Comparison of ENCODE assay signal across 8 cellular contexts in the genomic region with DNA sequence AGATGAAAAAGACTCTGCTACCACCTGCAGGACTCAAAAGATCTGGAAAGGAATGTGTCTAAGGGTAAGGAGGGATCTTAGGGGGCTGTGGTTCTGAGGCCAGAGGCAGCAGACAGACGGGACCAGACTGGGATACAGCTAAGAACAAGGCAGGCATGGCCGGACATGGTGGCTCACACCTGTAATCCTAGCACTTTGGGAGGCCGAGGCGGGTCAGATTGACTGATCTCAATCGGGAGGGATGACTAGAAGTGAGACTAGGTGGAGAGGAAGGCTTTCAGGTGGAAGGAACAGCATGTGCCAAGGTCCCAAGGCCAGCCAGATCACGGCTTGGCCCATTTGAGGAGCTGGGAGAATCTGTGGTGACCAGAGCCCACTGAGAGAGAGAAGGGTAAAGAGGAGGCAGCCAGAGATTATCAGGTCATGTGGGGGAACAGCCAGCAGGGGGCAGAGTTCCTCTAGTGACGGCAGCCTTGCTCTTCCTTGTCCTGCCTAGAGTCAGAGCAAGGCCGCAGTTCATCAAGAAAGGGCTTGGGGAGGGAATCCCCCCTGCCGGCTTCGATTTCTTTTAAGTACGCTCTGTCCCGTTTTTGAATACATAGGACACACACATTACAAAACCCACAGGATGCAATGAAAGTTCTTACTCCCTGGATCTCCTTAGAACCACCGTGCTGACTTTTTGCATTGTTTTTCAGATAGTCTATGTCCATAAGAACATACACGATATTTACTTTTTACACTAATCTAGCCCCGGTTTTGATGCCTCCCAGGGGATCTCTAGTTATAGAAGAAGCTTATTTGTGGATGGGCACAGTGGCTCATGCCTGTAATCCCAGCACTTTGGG. TPM values are rescaled to one million over a fixed set of nuclear protein-coding genes. Genes with fewer than 3 reads are reported as not detected.
DNase-seq lines count a peak whose midpoint lies in the region; ATAC-seq and TF ChIP-seq lines count a peak whose summit lies in the region.

No MANE protein-coding gene starts in this region.

- peak overlapping the region; percentile 41 for H3K27ac Mint-ChIP-seq in activated T-helper 17 cell treated with anti-CD3 and anti-CD28 coated beads, Interleukin-2, amount 50 U/mL, for 72 hours
- no peak overlapping the region for H3K27ac Mint-ChIP-seq in osteocyte (ENCODE audit: unreplicated experiment)

- H3K27ac ChIP-seq in RWPE1 (peak overlapping the region; percentile 44), thyroid gland (peak overlapping the region in 1 of 3 donors; percentile 36)

- POLR2A ChIA-PET in RWPE1 (lab: Yijun Ruan, JAX; ENCODE audit: low non-redundant PET) = interaction anchor here (0.6 to 0.7 kb wide), 2 partner anchors 76 to 78 kb away, joined by 3 to 5 read pairs; no protein-coding TSS in a partner anchor

- peaks cover 28% of the 10 kb centered on the region for H3K4me1 Mint-ChIP-seq in activated T-helper 17 cell treated with anti-CD3 and anti-CD28 coated beads, Interleukin-2, amount 50 U/mL, for 72 hours
- peaks cover 40% of the 10 kb centered on the region for H3K4me1 Mint-ChIP-seq in osteocyte (ENCODE audit: unreplicated experiment)

- 40 to 47% methylated on average over 15 of the region's 15 CpGs for WGBS in thyroid gland, 2 donors

- no peak overlapping the region for H3K4me3 ChIP-seq in foreskin fibroblast (ENCODE audit: low read depth in 1 of 2, low read length in 2 of 2)
- H3K4me3 ChIP-seq in thyroid gland (replicated peaks in 1 of 3) = no peak overlapping the region

- DNase-seq in RWPE1 (ENCODE audit: low spot score) (peak; percentile 88), foreskin fibroblast (peak; percentile 50 to 86), osteocyte (ENCODE audit: extremely low spot score, unreplicated experiment) (peak; percentile 93), thyroid gland (peak; percentile 84 to 87)

- no peaks in the 10 kb centered on the region for H3K27me3 ChIP-seq in thyroid gland

- no peaks in the 10 kb centered on the region for H3K9me3 Mint-ChIP-seq in activated T-helper 17 cell treated with anti-CD3 and anti-CD28 coated beads, Interleukin-2, amount 50 U/mL, for 72 hours
- no peaks in the 10 kb centered on the region for H3K9me3 Mint-ChIP-seq in osteocyte (ENCODE audit: unreplicated experiment)

- peak; percentile 92 for TF ChIP-seq CTCF in GM12872 (IDR thresholded peaks at IDR 0.05; ENCODE audit: insufficient read depth, low read depth, low read length)
- TF ChIP-seq CTCF in LNCAP (IDR thresholded peaks at IDR 0.05) = peak; percentile 82
- peak; percentile 98 for TF ChIP-seq CTCF in RWPE1 (conservative IDR thresholded peaks at IDR 0.05; ENCODE audit: low read depth)
- TF ChIP-seq CTCF in foreskin fibroblast (IDR thresholded peaks at IDR 0.05; ENCODE audit: low read depth, low read length) = peak; percentile 71
- peak; percentile 90 for TF ChIP-seq CTCF in osteocyte (IDR thresholded peaks at IDR 0.05)
- peak; percentile 77 to 95 (median 86) for TF ChIP-seq CTCF in thyroid gland (IDR thresholded peaks at IDR 0.05)

- CTCF ChIA-PET in RWPE1 (lab: Yijun Ruan, JAX) = interaction anchor here (0.6 to 15.3 kb wide), 15 partner anchors 8 to 373 kb away, joined by 3 to 761 read pairs (median 5); partner anchors contain the start of gene WDR38

- no peaks in the 10 kb centered on the region for H3K36me3 ChIP-seq in thyroid gland

- H3K27me3 Mint-ChIP-seq in activated T-helper 17 cell treated with anti-CD3 and anti-CD28 coated beads, Interleukin-2, amount 50 U/mL, for 72 hours = peaks cover 32% of the 10 kb centered on the region
- H3K27me3 Mint-ChIP-seq in osteocyte (ENCODE audit: unreplicated experiment) = peaks cover 11% of the 10 kb centered on the region

- peak in 1 of 2 donors; percentile 7 for TF ChIP-seq POLR2A in thyroid gland (IDR thresholded peaks at IDR 0.05)

- H3K9me3 ChIP-seq in thyroid gland = no peaks in the 10 kb centered on the region

- peak overlapping the region; percentile 5 for H3K4me3 Mint-ChIP-seq in activated T-helper 17 cell treated with anti-CD3 and anti-CD28 coated beads, Interleukin-2, amount 50 U/mL, for 72 hours
- H3K4me3 Mint-ChIP-seq in osteocyte (ENCODE audit: unreplicated experiment) = no peak overlapping the region

- H3K36me3 Mint-ChIP-seq in activated T-helper 17 cell treated with anti-CD3 and anti-CD28 coated beads, Interleukin-2, amount 50 U/mL, for 72 hours (ENCODE audit: low read depth) = peaks cover 5% of the 10 kb centered on the region
- H3K36me3 Mint-ChIP-seq in osteocyte (ENCODE audit: unreplicated experiment) = no peaks in the 10 kb centered on the region

- intact Hi-C loops in thyroid gland (cut with DNase I) = loop anchor here (10.0 kb wide), 1 partner anchor 470 kb away; the partner anchor contains the start of gene HSPA5

- peaks cover 16 to 22% of the 10 kb centered on the region in 2 donors for H3K4me1 ChIP-seq in thyroid gland

- peak; percentile 59 for ATAC-seq in activated T-helper 17 cell treated with anti-CD3 and anti-CD28 coated beads, Interleukin-2, amount 50 U/mL, for 72 hours (replicated peaks)
- ATAC-seq in HG02840 (IDR thresholded peaks at IDR 0.05; ENCODE audit: low FRiP score, unreplicated experiment) = no peak

RNA-seq across cellular contexts. Expression of gene OLFML2A, which starts 2.6 kb away (rescaled TPM):
- not detected for total RNA-seq in activated T-helper 17 cell treated with anti-CD3 and anti-CD28 coated beads, Interleukin-2, amount 50 U/mL, for 72 hours
- 146 and 169 TPM in 2 replicates for total RNA-seq in osteocyte
- 10 to 100 TPM; 40.7 to 64.3 (median 50.2) TPM for total RNA-seq in thyroid gland

RNA-seq across cellular contexts. Expression of gene NR6A1, which starts 3.2 kb away (rescaled TPM):
- total RNA-seq in activated T-helper 17 cell treated with anti-CD3 and anti-CD28 coated beads, Interleukin-2, amount 50 U/mL, for 72 hours = 1 to 10 TPM in 1 of 2 donors, under 1 TPM in 1; 0.98 to 1.2 TPM
- 0.56 and 0.78 TPM in 2 replicates for total RNA-seq in osteocyte
- total RNA-seq in thyroid gland = 10 to 100 TPM; 15.3 to 25.0 (median 19.3) TPM

Comparison
In these comparisons a context has a peak if more than half of its experiments do, and no peak if none do; other contexts are left out.
1. RNA of gene OLFML2A, which starts 2.6 kb away (total RNA-seq): 146 to 169 TPM in osteocyte and 40.7 to 64.3 TPM in thyroid gland; not detected in activated T-helper 17 cell treated with anti-CD3 and anti-CD28 coated beads, Interleukin-2, amount 50 U/mL, for 72 hours; every median in the first group is over 10 times any median in the second.
2. Peak in every context shown above with its lines, with median percentiles within 50 percentile points of each other: CTCF ChIP-seq and DNase-seq.